In the genomic region with DNA sequence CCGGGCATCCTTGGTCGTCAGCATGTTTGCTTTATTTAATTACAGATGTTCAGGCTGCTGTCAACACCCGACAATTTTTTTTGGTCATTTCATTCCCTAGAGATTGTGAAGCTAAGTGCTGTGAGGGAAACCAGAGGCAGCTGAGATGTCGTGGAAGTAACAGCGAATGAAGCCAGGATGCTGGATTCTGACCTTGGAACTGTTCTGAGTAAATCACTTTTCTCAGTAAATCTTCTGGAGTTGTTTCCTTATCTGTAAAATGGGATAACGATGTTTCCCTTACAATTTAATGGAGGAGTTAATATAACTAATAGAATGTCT, we compare ENCODE assay signal across 8 cellular contexts. TPM values are rescaled to one million over a fixed set of nuclear protein-coding genes. Genes with fewer than 3 reads are reported as not detected.
DNase-seq lines count a peak whose midpoint lies in the region; ATAC-seq and TF ChIP-seq lines count a peak whose summit lies in the region.

No MANE protein-coding gene starts in this region.

- BruUV-seq in Panc1 (replicated peaks; lab: Mats Ljungman, UMichigan), result no TSS peak

- peak overlapping the region; percentile 92 for H3K9ac ChIP-seq in smooth muscle cell (ENCODE audit: low read depth)

- intact Hi-C loops in heart right ventricle (cut with DNase I), result loop anchor here in 4 of 10 donors (1.0 to 2.0 kb wide), 2 partner anchors 20 kb away; no protein-coding TSS in a partner anchor
- intact Hi-C loops in left ventricle myocardium superior (cut with micrococcal nuclease), result no loop called here
- intact Hi-C loops in Panc1 (cut with micrococcal nuclease; ENCODE audit: unreplicated experiment), result no loop called here

- H3K4me3 ChIP-seq in heart right ventricle, result peak overlapping the region; percentile 58 to 96 (median 86)
- H3K4me3 ChIP-seq in Panc1 (ENCODE audit: low read depth in 2 of 2, low read length in 2 of 2), result peak overlapping the region; percentile 76 to 96
- H3K4me3 ChIP-seq in fibroblast of villous mesenchyme (ENCODE audit: low read depth, low read length), result peak overlapping the region; percentile 88
- peak overlapping the region; percentile 98 for H3K4me3 ChIP-seq in smooth muscle cell

- peaks cover 6 to 26% (median 17%) of the 10 kb centered on the region in 9 donors for H3K4me1 ChIP-seq in heart right ventricle
- H3K4me1 ChIP-seq in Panc1 (ENCODE audit: control insufficient read depth, insufficient read depth, low read length), result peaks cover 12% of the 10 kb centered on the region
- peaks cover 17% of the 10 kb centered on the region for H3K4me1 ChIP-seq in smooth muscle cell (ENCODE audit: low read depth)

- peaks cover 32% of the 10 kb centered on the region for H4K20me1 ChIP-seq in smooth muscle cell (ENCODE audit: low read depth)

- no peak for TF ChIP-seq CTCF in heart right ventricle (IDR thresholded peaks at IDR 0.05)
- TF ChIP-seq CTCF in Panc1 (IDR thresholded peaks at IDR 0.05), result no peak
- no peak for TF ChIP-seq CTCF in fibroblast of villous mesenchyme (IDR thresholded peaks at IDR 0.05; ENCODE audit: insufficient read depth, low read depth, low read length)
- TF ChIP-seq CTCF in smooth muscle cell (IDR thresholded peaks at IDR 0.05; ENCODE audit: borderline replicate concordance, insufficient read depth, poor library complexity, severe bottlenecking), result no peak
- no peak for TF ChIP-seq CTCF in GM20000 (IDR thresholded peaks at IDR 0.05; ENCODE audit: extremely low read depth, missing control alignments)

- H2AFZ ChIP-seq in smooth muscle cell (ENCODE audit: low read depth), result peak overlapping the region; percentile 94

- DNase-seq in heart right ventricle (no peak), left ventricle myocardium superior (no peak), Panc1 (ENCODE audit: low read depth, low spot score) (no peak), fibroblast of villous mesenchyme (ENCODE audit: low read depth) (no peak), smooth muscle cell (lab: John Stamatoyannopoulos, UW; ENCODE audit: unreplicated experiment) (no peak), caudate nucleus (lab: John Stamatoyannopoulos, UW) (no peak), UCSD-AML1 (lab: John Stamatoyannopoulos, UW; ENCODE audit: unreplicated experiment) (no peak), GM20000 (ENCODE audit: low spot score) (no peak)

- peak overlapping the region; percentile 92 for H3K4me2 ChIP-seq in smooth muscle cell

- peaks cover 41% of the 10 kb centered on the region for H3K79me2 ChIP-seq in smooth muscle cell (ENCODE audit: low read depth)

- H3K27me3 ChIP-seq in heart right ventricle (no peaks in the 10 kb centered on the region), Panc1 (ENCODE audit: control insufficient read depth, insufficient read depth, low read length) (no peaks in the 10 kb centered on the region), smooth muscle cell (ENCODE audit: low read depth) (no peaks in the 10 kb centered on the region)

- 4 to 6% methylated on average over 6 of the region's 6 CpGs for WGBS in heart right ventricle, 2 donors
- 11% methylated on average over 6 of the region's 6 CpGs for WGBS in smooth muscle cell (ENCODE audit: low lambda C conversion rate)

- H3K9me3 ChIP-seq in heart right ventricle (no peaks in the 10 kb centered on the region), Panc1 (ENCODE audit: control insufficient read depth, insufficient read depth, low read depth, low read length) (no peaks in the 10 kb centered on the region), smooth muscle cell (replicated peaks; ENCODE audit: low read depth) (no peaks in the 10 kb centered on the region)

- peak overlapping the region in 4 of 10 donors; percentile 71 to 90 (median 79) for H3K27ac ChIP-seq in heart right ventricle
- H3K27ac ChIP-seq in Panc1 (ENCODE audit: low read length), result peak overlapping the region; percentile 93
- no peak overlapping the region for H3K27ac ChIP-seq in smooth muscle cell (ENCODE audit: low read depth)
- no peak overlapping the region for H3K27ac ChIP-seq in caudate nucleus (ENCODE audit: low read depth, low read length)

- POLR2A ChIA-PET in Panc1 (lab: Charles Lee), result no interaction called here

- H3F3A ChIP-seq in smooth muscle cell (ENCODE audit: low read depth), result no peaks in the 10 kb centered on the region

- in situ Hi-C loops in Panc1 (cut with HindIII; ENCODE audit: low pct_unique_long_range_greater_than_20kb, low sequenced_read_pairs), result no loop called here

- CTCF ChIA-PET in Panc1 (lab: Charles Lee), result no interaction called here

- H3K36me3 ChIP-seq in heart right ventricle, result peaks cover 0 to 6% (median 0%) of the 10 kb centered on the region in 9 donors
- H3K36me3 ChIP-seq in Panc1 (ENCODE audit: control insufficient read depth, insufficient read depth, low read length), result peaks cover 4% of the 10 kb centered on the region
- no peaks in the 10 kb centered on the region for H3K36me3 ChIP-seq in smooth muscle cell (ENCODE audit: low read depth)

- ATAC-seq in heart right ventricle (peak in 2 of 8 donors; percentile 2 to 21), left ventricle myocardium superior (no peak), Panc1 (peak; percentile 44)

RNA-seq across cellular contexts. Expression of a gene that starts 0.4 kb away (rescaled TPM):
- total RNA-seq in heart right ventricle (100 to 1,000 TPM in 2 of 10 donors, 10 to 100 TPM in 8; 67.7 to 114 (median 82.7) TPM), left ventricle myocardium superior (73.6 TPM), Panc1 (2021; ENCODE audit: unreplicated experiment) (191 TPM), fibroblast of villous mesenchyme (70.5 and 99.3 TPM in 2 replicates), smooth muscle cell (57.0 and 63.5 TPM in 2 replicates)
- polyA plus RNA-seq in heart right ventricle (10 to 100 TPM in 1 of 2 donors, 1 to 10 TPM in 1; 9.6 to 18.7 TPM), smooth muscle cell (24.5 and 30.7 TPM in 2 replicates)
- 81.8 TPM for polyA plus RNA-seq in Panc1 (2012; ENCODE audit: insufficient read length)
